ENCODE assay signal across 6 cellular contexts in the genomic region with DNA sequence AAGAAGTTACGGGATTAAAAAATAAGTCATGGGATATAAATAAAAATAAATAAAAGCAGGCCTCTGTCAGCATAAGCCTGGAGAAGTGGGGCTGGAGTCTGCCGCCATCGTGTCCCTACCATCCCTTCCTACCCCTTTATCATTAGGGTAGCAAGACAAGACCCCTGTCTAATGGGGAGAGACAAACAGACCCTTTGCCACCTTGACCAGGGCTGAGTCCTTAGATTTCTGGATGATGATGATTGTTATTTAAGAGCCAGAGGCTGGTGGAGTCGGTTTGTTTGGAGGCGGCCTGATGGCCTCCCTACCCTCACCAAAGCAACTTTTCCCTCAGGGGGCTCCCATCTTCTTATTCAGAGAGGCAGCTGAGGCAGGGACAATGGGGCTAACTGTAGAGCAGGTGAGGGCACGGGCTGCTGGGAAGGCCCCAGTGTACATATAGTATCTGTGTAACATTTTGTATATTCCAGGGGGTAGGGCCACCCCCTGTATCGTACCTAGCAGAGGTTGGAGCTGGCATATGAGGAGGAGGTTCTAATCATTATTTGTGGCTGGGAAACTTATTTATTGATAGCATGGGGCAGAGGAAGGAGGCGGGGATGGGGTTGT. TPM values are rescaled to one million over a fixed set of nuclear protein-coding genes. Genes with fewer than 3 reads are reported as not detected.
"Had no signal": no experiment of that assay in that cellular context is flagged by ENCODE, and none has a peak within 500 bp of the region (broad histone marks: within the 10 kb centered on the region; RNA-seq: fewer than 3 reads in every experiment).

No MANE protein-coding gene starts in this region.

RNA-seq across cellular contexts. Expression of a gene that starts 8.8 kb away (rescaled TPM):
- total RNA-seq: M059J, PC-3, Peyer's patch, Right ventricle myocardium inferior, SJCRH30, SK-MEL-5 had no signal

RNA-seq across cellular contexts. Expression of a gene that starts 15.7 kb away (rescaled TPM):
- total RNA-seq: M059J, PC-3, Peyer's patch, Right ventricle myocardium inferior, SJCRH30, SK-MEL-5 had no signal
